In the genomic region with DNA sequence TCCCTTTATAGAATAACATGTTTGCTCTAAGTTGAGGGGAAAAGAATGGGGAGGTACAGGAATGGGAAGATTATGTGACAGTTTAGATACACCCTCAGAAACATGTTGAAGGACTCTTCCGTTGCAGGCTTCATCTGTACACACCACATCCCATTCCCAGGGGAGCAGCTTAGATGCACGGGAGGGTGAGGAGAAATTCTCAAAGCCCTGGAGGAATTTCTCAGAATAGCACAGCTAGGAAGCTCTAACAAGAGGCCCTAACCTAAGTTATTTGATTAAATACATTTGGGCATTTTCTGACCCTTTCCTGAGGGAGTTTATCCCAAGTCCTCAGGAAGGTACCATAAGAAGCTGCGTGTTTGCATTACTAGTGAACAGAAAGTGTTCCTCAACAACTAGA, we compare ENCODE assay signal across 17 cellular contexts.
DNase-seq lines count a peak whose midpoint lies in the region; TF ChIP-seq lines count a peak whose summit lies in the region.
"Had no signal": no experiment of that assay in that cellular context is flagged by ENCODE, and none has a peak within 500 bp of the region (broad histone marks: within the 10 kb centered on the region; RNA-seq: fewer than 3 reads in every experiment).

No MANE protein-coding gene starts in this region.

- H2AFZ ChIP-seq in mammary epithelial cell (ENCODE audit: low read depth, low read length), result peak overlapping the region; percentile 20
- H2AFZ ChIP-seq: GM23248 had no signal

- in situ Hi-C loops in mammary epithelial cell (cut with MboI; ENCODE audit: low sequenced_read_pairs in 2 of 2), result no loop called here

- H3K4me2 ChIP-seq in mammary epithelial cell (ENCODE audit: insufficient read depth, low read depth, low read length), result no peak overlapping the region

- H3K79me2 ChIP-seq in mammary epithelial cell (ENCODE audit: insufficient read depth, low read length), result no peaks in the 10 kb centered on the region

- H3K27ac Mint-ChIP-seq in MCF 10A (ENCODE audit: low read depth, unreplicated experiment) (no peak overlapping the region), chondrocyte (ENCODE audit: unreplicated experiment) (no peak overlapping the region), osteocyte (ENCODE audit: unreplicated experiment) (peak overlapping the region; percentile 88), immature natural killer cell (no peak overlapping the region)
- H3K27ac Mint-ChIP-seq: B cell; CD14-positive monocyte; CD8-positive, alpha-beta T cell had no signal

- BruUV-seq in mammary epithelial cell (replicated peaks; lab: Mats Ljungman, UMichigan) (no TSS peak), MCF 10A (replicated peaks; lab: Mats Ljungman, UMichigan) (no TSS peak)

- H3K4me3 Mint-ChIP-seq in MCF 10A (ENCODE audit: unreplicated experiment) (no peak overlapping the region), chondrocyte (ENCODE audit: unreplicated experiment) (no peak overlapping the region), osteocyte (ENCODE audit: unreplicated experiment) (peak overlapping the region; percentile 10), immature natural killer cell (no peak overlapping the region)
- H3K4me3 Mint-ChIP-seq: B cell; CD14-positive monocyte; CD8-positive, alpha-beta T cell had no signal

- no peak overlapping the region for H3K27ac ChIP-seq in mammary epithelial cell (ENCODE audit: insufficient read depth, low read depth, low read length)
- H3K27ac ChIP-seq in dorsolateral prefrontal cortex, result no peak overlapping the region
- H3K27ac ChIP-seq: GM23248 had no signal

- TF ChIP-seq CTCF in mammary epithelial cell (conservative IDR thresholded peaks at IDR 0.05 in 1 of 2, IDR thresholded peaks at IDR 0.05 in 1 of 2; ENCODE audit: extremely low read depth in 1 of 2, insufficient read depth in 1 of 2, low read depth in 1 of 2, low read length in 2 of 2) (no peak), MCF 10A (IDR thresholded peaks at IDR 0.05; ENCODE audit: unreplicated experiment) (no peak), chondrocyte (IDR thresholded peaks at IDR 0.05) (peak; percentile 44), osteocyte (IDR thresholded peaks at IDR 0.05) (peak; percentile 34), dorsolateral prefrontal cortex (IDR thresholded peaks at IDR 0.05 in 54 of 56, conservative IDR thresholded peaks at IDR 0.05 in 2 of 56; ENCODE audit: low read depth in 1 of 56, partially characterized antibody in 56 of 56) (no peak)

- H3K36me3 ChIP-seq in mammary epithelial cell (ENCODE audit: insufficient read depth, low read length), result no peaks in the 10 kb centered on the region

- dilution Hi-C loops in mammary epithelial cell (cut with HindIII; ENCODE audit: low sequenced_read_pairs), result no loop called here

- intact Hi-C loops in mammary epithelial cell (cut with micrococcal nuclease) (no loop called here), MCF 10A (cut with micrococcal nuclease) (no loop called here), dorsolateral prefrontal cortex (cut with DNase I) (no loop called here)

- H3K9ac ChIP-seq in mammary epithelial cell (ENCODE audit: insufficient read depth, low read length), result no peak overlapping the region
- H3K9ac ChIP-seq: GM23248 had no signal

- no peak overlapping the region for H3K4me3 ChIP-seq in mammary epithelial cell (replicated peaks in 1 of 3; ENCODE audit: insufficient read depth in 1 of 3, low read depth in 2 of 3, low read length in 3 of 3)
- H3K4me3 ChIP-seq in dorsolateral prefrontal cortex, result no peak overlapping the region
- H3K4me3 ChIP-seq: GM23248 had no signal

- no peak for DNase-seq in mammary epithelial cell
- no peak for DNase-seq in MCF 10A (ENCODE audit: unreplicated experiment)
- no peak for DNase-seq in chondrocyte (ENCODE audit: low spot score)
- no peak for DNase-seq in osteocyte (ENCODE audit: extremely low spot score, unreplicated experiment)
- DNase-seq in NCI-H774 (lab: John Stamatoyannopoulos, UW), result no peak
- no peak for DNase-seq in immature natural killer cell
- no peak for DNase-seq in HK-2 (ENCODE audit: unreplicated experiment)
- DNase-seq in dorsolateral prefrontal cortex, result no peak
- DNase-seq: 8988T; ACHN; Calu3; CD8-positive, alpha-beta T cell; DMS 273 treated with DMSO at 0.1 percent for 48 hours; GM23248; IMR-90 had no signal

- H4K20me1 ChIP-seq in mammary epithelial cell (ENCODE audit: insufficient read depth, low read length), result no peaks in the 10 kb centered on the region

- H3K9me3 Mint-ChIP-seq in MCF 10A (ENCODE audit: unreplicated experiment) (no peaks in the 10 kb centered on the region), chondrocyte (ENCODE audit: low read depth) (peaks cover 3% of the 10 kb centered on the region), osteocyte (ENCODE audit: unreplicated experiment) (peaks cover 11% of the 10 kb centered on the region), immature natural killer cell (peaks cover 3 to 26% (median 13%) of the 10 kb centered on the region in 6 donors)

- H3K27me3 ChIP-seq in mammary epithelial cell (ENCODE audit: insufficient read depth, low read length) (no peaks in the 10 kb centered on the region), dorsolateral prefrontal cortex (no peaks in the 10 kb centered on the region)

- WGBS in mammary epithelial cell (ENCODE audit: low coverage, missing lambda C conversion rate), result 44% methylated on average over 2 of the region's 3 CpGs

- H3K4me1 Mint-ChIP-seq in MCF 10A (ENCODE audit: insufficient read depth, unreplicated experiment), result peaks cover 11% of the 10 kb centered on the region
- H3K4me1 Mint-ChIP-seq in chondrocyte (ENCODE audit: low read depth), result peaks cover 24% of the 10 kb centered on the region
- H3K4me1 Mint-ChIP-seq in osteocyte (ENCODE audit: unreplicated experiment), result peaks cover 47% of the 10 kb centered on the region
- H3K4me1 Mint-ChIP-seq in immature natural killer cell, result no peaks in the 10 kb centered on the region
- H3K4me1 Mint-ChIP-seq: B cell, CD14-positive monocyte had no signal

- H3K4me1 ChIP-seq in mammary epithelial cell (ENCODE audit: insufficient read depth, low read length), result peaks cover 8% of the 10 kb centered on the region

- H3K9me3 ChIP-seq in mammary epithelial cell (replicated peaks; ENCODE audit: insufficient read depth, low read length), result no peaks in the 10 kb centered on the region

- no peaks in the 10 kb centered on the region for H3K27me3 Mint-ChIP-seq in MCF 10A (ENCODE audit: insufficient read depth, unreplicated experiment)
- H3K27me3 Mint-ChIP-seq in chondrocyte (ENCODE audit: low read depth), result no peaks in the 10 kb centered on the region
- no peaks in the 10 kb centered on the region for H3K27me3 Mint-ChIP-seq in osteocyte (ENCODE audit: unreplicated experiment)
- H3K27me3 Mint-ChIP-seq in immature natural killer cell (ENCODE audit: low read depth in 3 of 3), result peaks cover 0 to 2% (median 0%) of the 10 kb centered on the region in 3 donors
- H3K27me3 Mint-ChIP-seq: B cell had no signal

- H3K36me3 Mint-ChIP-seq in MCF 10A (ENCODE audit: insufficient read depth, unreplicated experiment), result no peaks in the 10 kb centered on the region
- H3K36me3 Mint-ChIP-seq in chondrocyte (ENCODE audit: low read depth), result no peaks in the 10 kb centered on the region
- no peaks in the 10 kb centered on the region for H3K36me3 Mint-ChIP-seq in osteocyte (ENCODE audit: unreplicated experiment)
- no peaks in the 10 kb centered on the region for H3K36me3 Mint-ChIP-seq in immature natural killer cell
- H3K36me3 Mint-ChIP-seq: CD14-positive monocyte; CD8-positive, alpha-beta T cell had no signal

- CTCF ChIA-PET in mammary epithelial cell (lab: Charles Lee; ENCODE audit: low non-redundant PET) (no interaction called here), MCF 10A (lab: Yijun Ruan, JAX) (no interaction called here)

- POLR2A ChIA-PET in MCF 10A (lab: Yijun Ruan, JAX), result no interaction called here

Comparison
In these comparisons a context has a peak if more than half of its experiments do, and no peak if none do; other contexts are left out.
1. CTCF ChIP-seq: peak in chondrocyte (single experiment) and osteocyte (single experiment); none in mammary epithelial cell (0 of 2), MCF 10A (single experiment) and dorsolateral prefrontal cortex (0 of 56).